Comparison of ENCODE assay signal across 19 cellular contexts in genomic region chr16:15676506-15676905, GRCh38. TPM values are rescaled to one million over a fixed set of nuclear protein-coding genes. Genes with fewer than 3 reads are reported as not detected.
A peak's percentile ranks its signal among the peaks of the same experiment; 100 is the strongest.
DNase-seq lines count a peak whose midpoint lies in the region; ATAC-seq lines count a peak whose summit lies in the region.
"Had no signal": no experiment of that assay in that cellular context is flagged by ENCODE, and none has a peak within 500 bp of the region (broad histone marks: within the 10 kb centered on the region; RNA-seq: fewer than 3 reads in every experiment).

No MANE protein-coding gene starts in this region.

- H3K36me3 Mint-ChIP-seq in activated CD4-positive, alpha-beta T cell treated with anti-CD3 and anti-CD28 coated beads, Interleukin-2, amount 10 ng/mL, durations not matched to agents 7 days and 5 days (ENCODE audit: low read depth): peaks cover 73% of the 10 kb centered on the region
- peaks cover 38% of the 10 kb centered on the region for H3K36me3 Mint-ChIP-seq in activated T-helper 1 cell treated with anti-CD3 and anti-CD28 coated beads, Interleukin-12 subunit alpha, Interleukin-12 subunit beta, Interleukin-2, Interleukin-4 antibody, amounts not matched to agents 30 ng/mL and 10 ng/mL and 1 ng/mL, durations not matched to agents 14 hours and 24 hours and 36 hours (ENCODE audit: low read depth)
- H3K36me3 Mint-ChIP-seq in stimulated activated naive B cell treated with anti-CD40 and anti-IgM and Interleukin-4, amounts not matched to agents 10 μg/mL and 1 μg/mL and 100 μg/mL, for 72 hours: peaks cover 54 to 62% of the 10 kb centered on the region in 2 donors

- ATAC-seq in stimulated activated naive B cell treated with anti-CD40 and anti-IgM and Interleukin-4, amounts not matched to agents 10 μg/mL and 1 μg/mL and 100 μg/mL, for 72 hours (replicated peaks): no peak
- no peak for ATAC-seq in GM18870 (IDR thresholded peaks at IDR 0.05; ENCODE audit: unreplicated experiment)
- ATAC-seq: A549, GM12878 had no signal

- intact Hi-C loops in activated T-helper 1 cell treated with anti-CD3 and anti-CD28 coated beads, Interleukin-12 subunit alpha, Interleukin-12 subunit beta, Interleukin-2, Interleukin-4 antibody, amounts not matched to agents 30 ng/mL and 10 ng/mL and 1 ng/mL, durations not matched to agents 14 hours and 24 hours and 36 hours (cut with micrococcal nuclease): no loop called here

- peak overlapping the region; percentile 63 for H3K27ac Mint-ChIP-seq in activated CD4-positive, alpha-beta T cell treated with anti-CD3 and anti-CD28 coated beads, Interleukin-2, amount 10 ng/mL, durations not matched to agents 7 days and 5 days
- peak overlapping the region; percentile 18 for H3K27ac Mint-ChIP-seq in activated T-helper 1 cell treated with anti-CD3 and anti-CD28 coated beads, Interleukin-12 subunit alpha, Interleukin-12 subunit beta, Interleukin-2, Interleukin-4 antibody, amounts not matched to agents 30 ng/mL and 10 ng/mL and 1 ng/mL, durations not matched to agents 14 hours and 24 hours and 36 hours
- H3K27ac Mint-ChIP-seq in stimulated activated naive B cell treated with anti-CD40 and anti-IgM and Interleukin-4, amounts not matched to agents 10 μg/mL and 1 μg/mL and 100 μg/mL, for 72 hours: peak overlapping the region; percentile 81

- H3K4me1 Mint-ChIP-seq in activated CD4-positive, alpha-beta T cell treated with anti-CD3 and anti-CD28 coated beads, Interleukin-2, amount 10 ng/mL, durations not matched to agents 7 days and 5 days: peaks cover 62% of the 10 kb centered on the region
- peaks cover 44% of the 10 kb centered on the region for H3K4me1 Mint-ChIP-seq in activated T-helper 1 cell treated with anti-CD3 and anti-CD28 coated beads, Interleukin-12 subunit alpha, Interleukin-12 subunit beta, Interleukin-2, Interleukin-4 antibody, amounts not matched to agents 30 ng/mL and 10 ng/mL and 1 ng/mL, durations not matched to agents 14 hours and 24 hours and 36 hours (ENCODE audit: low read depth)
- H3K4me1 Mint-ChIP-seq in stimulated activated naive B cell treated with anti-CD40 and anti-IgM and Interleukin-4, amounts not matched to agents 10 μg/mL and 1 μg/mL and 100 μg/mL, for 72 hours: peaks cover 29 to 34% of the 10 kb centered on the region in 2 donors

- CTCF ChIA-PET in activated CD4-positive, alpha-beta T cell treated with anti-CD3 and anti-CD28 coated beads, Interleukin-2, amount 10 ng/mL, durations not matched to agents 7 days and 5 days (lab: Charles Lee): no interaction called here

- POLR2A ChIA-PET in activated CD4-positive, alpha-beta T cell treated with anti-CD3 and anti-CD28 coated beads, Interleukin-2, amount 10 ng/mL, durations not matched to agents 7 days and 5 days (lab: Charles Lee): no interaction called here

- H3K4me3 Mint-ChIP-seq in activated CD4-positive, alpha-beta T cell treated with anti-CD3 and anti-CD28 coated beads, Interleukin-2, amount 10 ng/mL, durations not matched to agents 7 days and 5 days: no peak overlapping the region
- H3K4me3 Mint-ChIP-seq in activated T-helper 1 cell treated with anti-CD3 and anti-CD28 coated beads, Interleukin-12 subunit alpha, Interleukin-12 subunit beta, Interleukin-2, Interleukin-4 antibody, amounts not matched to agents 30 ng/mL and 10 ng/mL and 1 ng/mL, durations not matched to agents 14 hours and 24 hours and 36 hours: no peak overlapping the region
- H3K4me3 Mint-ChIP-seq in stimulated activated naive B cell treated with anti-CD40 and anti-IgM and Interleukin-4, amounts not matched to agents 10 μg/mL and 1 μg/mL and 100 μg/mL, for 72 hours: no peak overlapping the region
- H3K4me3 Mint-ChIP-seq: activated naive CD4-positive, alpha-beta T cell treated with anti-CD3 and anti-CD28 coated beads, Interleukin-2, amount 50 U/mL, for 24 hours had no signal

- DNase-seq in activated CD4-positive, alpha-beta T cell treated with anti-CD3 and anti-CD28 coated beads, Interleukin-2, amount 10 ng/mL, durations not matched to agents 7 days and 5 days: no peak
- no peak for DNase-seq in activated CD4-positive, alpha-beta T cell treated with anti-CD3 and anti-CD28 coated beads, Interleukin-2, amount 50 U/mL, for 4 hours
- DNase-seq in activated T-helper 1 cell treated with anti-CD3 and anti-CD28 coated beads, Interleukin-12 subunit alpha, Interleukin-12 subunit beta, Interleukin-2, Interleukin-4 antibody, amounts not matched to agents 30 ng/mL and 10 ng/mL and 1 ng/mL, durations not matched to agents 14 hours and 24 hours and 36 hours (ENCODE audit: low spot score): no peak
- peak; percentile 56 for DNase-seq in globus pallidus (ENCODE audit: low spot score)
- no peak for DNase-seq in stimulated activated naive B cell treated with anti-CD40 and anti-IgM and Interleukin-4, amounts not matched to agents 10 μg/mL and 1 μg/mL and 100 μg/mL, for 72 hours
- no peak for DNase-seq in NCI-H146 treated with DMSO at 0.1 percent for 48 hours (lab: John Stamatoyannopoulos, UW; ENCODE audit: unreplicated experiment)
- no peak for DNase-seq in NCI-H82 treated with DMSO at 0.1 percent for 48 hours (lab: John Stamatoyannopoulos, UW; ENCODE audit: unreplicated experiment)
- DNase-seq: IMR-90; kidney; NCI-H1694 treated with DMSO at 0.1 percent for 48 hours; NCI-H226; small intestine; stimulated activated CD4-positive, alpha-beta T cell treated with anti-CD3 and anti-CD28 coated beads, Interleukin-2, amount 100 ng/mL, for 48 hours; T1000; uterus had no signal

- H3K9me3 Mint-ChIP-seq in activated CD4-positive, alpha-beta T cell treated with anti-CD3 and anti-CD28 coated beads, Interleukin-2, amount 10 ng/mL, durations not matched to agents 7 days and 5 days: no peaks in the 10 kb centered on the region
- H3K9me3 Mint-ChIP-seq in activated T-helper 1 cell treated with anti-CD3 and anti-CD28 coated beads, Interleukin-12 subunit alpha, Interleukin-12 subunit beta, Interleukin-2, Interleukin-4 antibody, amounts not matched to agents 30 ng/mL and 10 ng/mL and 1 ng/mL, durations not matched to agents 14 hours and 24 hours and 36 hours: no peaks in the 10 kb centered on the region
- H3K9me3 Mint-ChIP-seq in stimulated activated naive B cell treated with anti-CD40 and anti-IgM and Interleukin-4, amounts not matched to agents 10 μg/mL and 1 μg/mL and 100 μg/mL, for 72 hours: no peaks in the 10 kb centered on the region
- H3K9me3 Mint-ChIP-seq: activated naive CD4-positive, alpha-beta T cell treated with anti-CD3 and anti-CD28 coated beads, Interleukin-2, amount 50 U/mL, for 24 hours had no signal

- H3K27me3 Mint-ChIP-seq in activated CD4-positive, alpha-beta T cell treated with anti-CD3 and anti-CD28 coated beads, Interleukin-2, amount 10 ng/mL, durations not matched to agents 7 days and 5 days: no peaks in the 10 kb centered on the region
- no peaks in the 10 kb centered on the region for H3K27me3 Mint-ChIP-seq in activated T-helper 1 cell treated with anti-CD3 and anti-CD28 coated beads, Interleukin-12 subunit alpha, Interleukin-12 subunit beta, Interleukin-2, Interleukin-4 antibody, amounts not matched to agents 30 ng/mL and 10 ng/mL and 1 ng/mL, durations not matched to agents 14 hours and 24 hours and 36 hours (ENCODE audit: insufficient read depth)
- no peaks in the 10 kb centered on the region for H3K27me3 Mint-ChIP-seq in stimulated activated naive B cell treated with anti-CD40 and anti-IgM and Interleukin-4, amounts not matched to agents 10 μg/mL and 1 μg/mL and 100 μg/mL, for 72 hours
- H3K27me3 Mint-ChIP-seq: activated naive CD4-positive, alpha-beta T cell treated with anti-CD3 and anti-CD28 coated beads, Interleukin-2, amount 50 U/mL, for 24 hours had no signal

RNA-seq across cellular contexts. Expression of gene NDE1, which starts 26.5 kb away (rescaled TPM):
- 100 to 1,000 TPM; 144 to 147 TPM for total RNA-seq in activated CD4-positive, alpha-beta T cell treated with anti-CD3 and anti-CD28 coated beads, Interleukin-2, amount 10 ng/mL, durations not matched to agents 7 days and 5 days
- total RNA-seq in activated T-helper 1 cell treated with anti-CD3 and anti-CD28 coated beads, Interleukin-12 subunit alpha, Interleukin-12 subunit beta, Interleukin-2, Interleukin-4 antibody, amounts not matched to agents 30 ng/mL and 10 ng/mL and 1 ng/mL, durations not matched to agents 14 hours and 24 hours and 36 hours: 87.4 and 91.8 TPM in 2 replicates

RNA-seq across cellular contexts. Expression of gene MARF1, which starts 33.6 kb away (rescaled TPM):
- total RNA-seq in activated CD4-positive, alpha-beta T cell treated with anti-CD3 and anti-CD28 coated beads, Interleukin-2, amount 10 ng/mL, durations not matched to agents 7 days and 5 days: 100 to 1,000 TPM in 1 of 2 experiments, 10 to 100 TPM in 1; 79.9 to 101 TPM
- total RNA-seq in activated T-helper 1 cell treated with anti-CD3 and anti-CD28 coated beads, Interleukin-12 subunit alpha, Interleukin-12 subunit beta, Interleukin-2, Interleukin-4 antibody, amounts not matched to agents 30 ng/mL and 10 ng/mL and 1 ng/mL, durations not matched to agents 14 hours and 24 hours and 36 hours: 58.8 and 58.9 TPM in 2 replicates

Comparison
In these comparisons a context has a peak if more than half of its experiments do, and no peak if none do; other contexts are left out.
1. H3K27ac Mint-ChIP-seq: peak in every context shown above with its lines; median percentile 81 in stimulated activated naive B cell treated with anti-CD40 and anti-IgM and Interleukin-4, amounts not matched to agents 10 μg/mL and 1 μg/mL and 100 μg/mL, for 72 hours; 63 in activated CD4-positive, alpha-beta T cell treated with anti-CD3 and anti-CD28 coated beads, Interleukin-2, amount 10 ng/mL, durations not matched to agents 7 days and 5 days; 18 in activated T-helper 1 cell treated with anti-CD3 and anti-CD28 coated beads, Interleukin-12 subunit alpha, Interleukin-12 subunit beta, Interleukin-2, Interleukin-4 antibody, amounts not matched to agents 30 ng/mL and 10 ng/mL and 1 ng/mL, durations not matched to agents 14 hours and 24 hours and 36 hours.